ENCODE assay signal across 8 cellular contexts in the genomic region with DNA sequence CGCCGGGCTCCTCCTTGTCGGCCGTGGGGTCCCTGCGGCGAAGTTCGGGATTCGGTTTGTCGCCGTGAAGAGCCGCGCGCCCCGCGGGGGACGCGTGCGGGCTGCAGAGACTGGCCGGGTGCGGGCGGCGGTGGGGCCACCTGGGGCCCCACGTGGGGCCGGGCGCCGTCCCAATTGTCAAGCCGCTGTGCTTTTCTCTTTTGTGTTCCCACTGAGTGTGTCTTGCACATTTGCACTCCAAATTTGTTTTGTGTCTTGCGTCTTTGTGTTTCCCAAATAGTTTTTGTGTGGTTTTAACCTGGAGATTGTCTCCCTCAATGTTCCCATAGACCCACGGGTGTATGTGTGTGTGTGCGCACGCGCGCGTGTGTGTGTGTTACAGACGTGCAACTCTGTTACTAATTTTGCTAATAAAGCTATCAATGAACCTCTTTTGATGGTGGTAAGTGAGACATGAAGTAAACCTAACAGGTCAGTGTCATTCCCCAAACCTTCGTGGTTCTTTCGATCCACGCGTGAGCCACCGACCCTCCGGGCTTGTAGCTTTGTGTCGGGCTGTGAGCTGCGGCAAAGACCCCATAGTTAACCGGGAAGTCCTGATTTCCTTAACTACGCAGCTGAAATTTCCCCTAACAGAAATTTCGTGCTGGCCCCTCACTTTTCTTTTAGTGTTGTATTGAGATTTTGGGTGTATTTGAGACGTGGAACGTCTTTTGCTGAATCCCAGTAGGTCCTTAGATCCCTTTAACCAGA. TPM values are rescaled to one million over a fixed set of nuclear protein-coding genes. Genes with fewer than 3 reads are reported as not detected.
DNase-seq lines count a peak whose midpoint lies in the region; FAIRE-seq and TF ChIP-seq lines count a peak whose summit lies in the region.

No MANE protein-coding gene starts in this region.

- peak overlapping the region; percentile 51 for H3K4me3 ChIP-seq in NT2/D1 (ENCODE audit: insufficient read length, low read depth)
- H3K4me3 ChIP-seq in osteoblast (ENCODE audit: insufficient read depth, low read length) = peak overlapping the region; percentile 86
- peak overlapping the region; percentile 32 to 90 (median 75) for H3K4me3 ChIP-seq in tibial nerve

- no peaks in the 10 kb centered on the region for H3K79me1 ChIP-seq in H9 (ENCODE audit: insufficient read depth, low read depth, low read length, poor library complexity, severe bottlenecking)

- H3K14ac ChIP-seq in H9 (ENCODE audit: insufficient read depth, low read length) = peak overlapping the region; percentile 77; the same call in 1 of the 2 replicates

- H3K18ac ChIP-seq in H9 (ENCODE audit: insufficient read length, low read depth, low read length) = no peak overlapping the region

- H4K8ac ChIP-seq in H9 (replicated peaks; ENCODE audit: insufficient read length, low read depth, low read length) = no peak overlapping the region

- peak overlapping the region; percentile 86 to 93 for H3K4me3 Mint-ChIP-seq in H9

- H3K79me2 ChIP-seq in H9 (ENCODE audit: insufficient read depth, low read length) (no peaks in the 10 kb centered on the region; the same call in 1 of the 2 replicates), osteoblast (ENCODE audit: insufficient read depth, low read length) (peaks cover 4% of the 10 kb centered on the region)

- H2BK12ac ChIP-seq in H9 (ENCODE audit: insufficient read length, low read depth, low read length) = no peak overlapping the region

- peaks cover 9 to 20% of the 10 kb centered on the region in 2 experiments for H3K9me3 Mint-ChIP-seq in H9

- H3K9me3 ChIP-seq in H9 (ENCODE audit: control insufficient read depth, low read depth, low read length) = no peaks in the 10 kb centered on the region
- peaks cover 24% of the 10 kb centered on the region for H3K9me3 ChIP-seq in NT2/D1 (ENCODE audit: insufficient read depth, low read length)
- no peaks in the 10 kb centered on the region for H3K9me3 ChIP-seq in osteoblast (ENCODE audit: low read depth, low read length)
- H3K9me3 ChIP-seq in tibial nerve = no peaks in the 10 kb centered on the region

- H3K27me3 ChIP-seq in H9 (ENCODE audit: insufficient read depth, low read length) = peaks cover 5% of the 10 kb centered on the region; the same call in 1 of the 2 replicates
- peaks cover 10% of the 10 kb centered on the region for H3K27me3 ChIP-seq in NT2/D1 (ENCODE audit: insufficient read depth, insufficient read length)
- no peaks in the 10 kb centered on the region for H3K27me3 ChIP-seq in osteoblast (ENCODE audit: insufficient read depth, low read length)
- peaks cover 0 to 3% of the 10 kb centered on the region in 2 donors for H3K27me3 ChIP-seq in tibial nerve

- no peak overlapping the region for H3K4ac ChIP-seq in H9 (ENCODE audit: low read depth, low read length)

- WGBS in H9 (ENCODE audit: extremely low coverage, insufficient read length, low lambda C conversion rate) = no CpG with 5 or more reads among the region's 48 CpGs
- 8 to 12% methylated on average over 31 to 37 of the region's 48 CpGs for WGBS in tibial nerve, 2 donors

- TF ChIP-seq EP300 in tibial nerve (IDR thresholded peaks at IDR 0.05) = peak in 1 of 2 donors; percentile 24

- no peak overlapping the region for H3T11ph ChIP-seq in H9 (ENCODE audit: low read length)

- no peak for TF ChIP-seq POLR2A in tibial nerve (IDR thresholded peaks at IDR 0.05)

- H3K4me2 ChIP-seq in H9 (ENCODE audit: insufficient read depth, insufficient read length, low read length) (peak overlapping the region; percentile 86), osteoblast (ENCODE audit: insufficient read depth, low read length) (peak overlapping the region; percentile 96)

- H3K23me2 ChIP-seq in H9 (ENCODE audit: insufficient read length, low read depth, low read length, poor library complexity, severe bottlenecking) = peaks cover 6% of the 10 kb centered on the region

- H4K20me1 ChIP-seq in H9 (ENCODE audit: control insufficient read depth, insufficient read depth, insufficient read length) = no peaks in the 10 kb centered on the region
- no peaks in the 10 kb centered on the region for H4K20me1 ChIP-seq in osteoblast (ENCODE audit: insufficient read depth, low read length)

- H2AFZ ChIP-seq in H9 (ENCODE audit: low read length) (no peak overlapping the region), osteoblast (ENCODE audit: low read length) (peak overlapping the region; percentile 96)

- peak; percentile 26 for DNase-seq in GF-D8 (lab: John Stamatoyannopoulos, UW)
- DNase-seq in H9 = peak; percentile 35
- DNase-seq in NT2/D1 (ENCODE audit: low read depth, low spot score) = no peak
- peak; percentile 82 for DNase-seq in activated effector memory CD4-positive, alpha-beta T cell treated with anti-CD3 and anti-CD28 coated beads, Interleukin-2, amount 50 U/mL, for 16 hours
- peak; percentile 69 to 74 for DNase-seq in frontal cortex (ENCODE audit: low spot score in 2 of 2)
- peak; percentile 92 for DNase-seq in osteoblast (ENCODE audit: insufficient read length, low spot score, missing footprints)
- DNase-seq in tibial nerve (ENCODE audit: low spot score in 2 of 2) = peak in 1 of 2 donors; percentile 44
- DNase-seq in NCI-H2107 treated with DMSO at 0.1 percent for 48 hours (lab: John Stamatoyannopoulos, UW; ENCODE audit: unreplicated experiment) = no peak

- no peak overlapping the region for H2BK15ac ChIP-seq in H9 (ENCODE audit: low read depth, low read length)

- H3K9ac ChIP-seq in H9 (ENCODE audit: extremely low read depth, insufficient read length, low read length) (no peak overlapping the region), NT2/D1 (ENCODE audit: insufficient read length, low read depth) (peak overlapping the region; percentile 70)

- TF ChIP-seq CTCF in H9 (conservative IDR thresholded peaks at IDR 0.05) (no peak), osteoblast (IDR thresholded peaks at IDR 0.05; ENCODE audit: extremely low read depth, low read depth, low read length) (no peak), tibial nerve (IDR thresholded peaks at IDR 0.05) (no peak)

- no peak overlapping the region for H2BK20ac ChIP-seq in H9 (ENCODE audit: low read depth, low read length, poor library complexity, severe bottlenecking)

- no peak overlapping the region for H3K23ac ChIP-seq in H9 (ENCODE audit: insufficient read length, low read depth, low read length)

- H3K27ac Mint-ChIP-seq in H9 = peak overlapping the region in 2 of 3 experiments; percentile 53 to 73; a peak in 4 of 7 replicates

- peaks cover 4 to 11% (median 4%) of the 10 kb centered on the region in 3 experiments; a peak in 6 of 7 replicates for H3K36me3 Mint-ChIP-seq in H9 (ENCODE audit: insufficient read depth in 1 of 3, low read depth in 3 of 3)

- no peak overlapping the region for H4K91ac ChIP-seq in H9 (ENCODE audit: insufficient read length, low read depth, low read length)

- H2BK120ac ChIP-seq in H9 (ENCODE audit: low read depth, low read length, poor library complexity, severe bottlenecking) = no peak overlapping the region

- no peaks in the 10 kb centered on the region for H3K36me3 ChIP-seq in NT2/D1 (ENCODE audit: insufficient read depth, insufficient read length, low read length)
- H3K36me3 ChIP-seq in osteoblast (ENCODE audit: insufficient read depth, low read length) = no peaks in the 10 kb centered on the region
- H3K36me3 ChIP-seq in tibial nerve = no peaks in the 10 kb centered on the region

- no peak overlapping the region for H2BK5ac ChIP-seq in H9 (ENCODE audit: insufficient read length, low read length)

- no peak overlapping the region for H3K27ac ChIP-seq in H9 (ENCODE audit: insufficient read length, low read depth, low read length)
- H3K27ac ChIP-seq in osteoblast (ENCODE audit: low read depth, low read length) = peak overlapping the region; percentile 11
- peak overlapping the region; percentile 79 to 98 (median 92) for H3K27ac ChIP-seq in tibial nerve

- no peak for FAIRE-seq in frontal cortex (lab: Jason Lieb, UNC)

- peaks cover 9 to 10% of the 10 kb centered on the region in 2 experiments for H3K4me1 Mint-ChIP-seq in H9

- no peak overlapping the region for H4K5ac ChIP-seq in H9 (ENCODE audit: insufficient read length, low read depth, low read length)

- H3K27me3 Mint-ChIP-seq in H9 (ENCODE audit: low read depth) = peaks cover 52% of the 10 kb centered on the region

- H2AK5ac ChIP-seq in H9 (ENCODE audit: insufficient read length, low read length) = no peak overlapping the region

- no peaks in the 10 kb centered on the region for H3K4me1 ChIP-seq in H9 (ENCODE audit: insufficient read depth, low read length)
- no peaks in the 10 kb centered on the region for H3K4me1 ChIP-seq in NT2/D1 (ENCODE audit: insufficient read depth, insufficient read length)
- peaks cover 9% of the 10 kb centered on the region for H3K4me1 ChIP-seq in osteoblast (ENCODE audit: insufficient read depth, low read length)
- peaks cover 0 to 54% (median 9%) of the 10 kb centered on the region in 4 donors for H3K4me1 ChIP-seq in tibial nerve

- no peak overlapping the region for H3K56ac ChIP-seq in H9 (ENCODE audit: insufficient read length, low read depth, low read length)

RNA-seq across cellular contexts. Expression of gene PRDM2, which starts 0.7 kb away (rescaled TPM):
- total RNA-seq in H9 (2021) (22.9 and 24.5 TPM in 2 replicates), frontal cortex (22.4 TPM), osteoblast (12.7 and 17.4 TPM in 2 replicates), tibial nerve (10 to 100 TPM; 26.4 to 48.8 (median 46.5) TPM)

Comparison
In these comparisons a context has a peak if more than half of its experiments do, and no peak if none do; other contexts are left out.
1. DNase-seq: peak in GF-D8 (single experiment), H9 (single experiment), activated effector memory CD4-positive, alpha-beta T cell treated with anti-CD3 and anti-CD28 coated beads, Interleukin-2, amount 50 U/mL, for 16 hours (single experiment), frontal cortex (2 of 2) and osteoblast (single experiment); none in NT2/D1 (single experiment) and NCI-H2107 treated with DMSO at 0.1 percent for 48 hours (single experiment).
2. Peak in every context shown above with its lines, with median percentiles within 50 percentile points of each other: H3K4me3 ChIP-seq.